In genomic region chr2:219946021-219946420, GRCh38 we compare ENCODE assay signal across 20 cellular contexts.
A peak's percentile ranks its signal among the peaks of the same experiment; 100 is the strongest.
DNase-seq lines count a peak whose midpoint lies in the region; TF ChIP-seq lines count a peak whose summit lies in the region.
"Had no signal": no experiment of that assay in that cellular context is flagged by ENCODE, and none has a peak within 500 bp of the region (broad histone marks: within the 10 kb centered on the region; RNA-seq: fewer than 3 reads in every experiment).

No MANE protein-coding gene starts in this region.

- H3K27ac Mint-ChIP-seq in nephron = peak overlapping the region in 2 of 3 experiments; percentile 22 to 36
- H3K27ac Mint-ChIP-seq: B cell; CD4-positive, alpha-beta T cell; CD8-positive, alpha-beta T cell had no signal

- H4K91ac ChIP-seq in mesenchymal stem cell (ENCODE audit: low read length) = no peak overlapping the region

- H3K36me3 Mint-ChIP-seq in nephron (ENCODE audit: low read depth) = no peaks in the 10 kb centered on the region
- H3K36me3 Mint-ChIP-seq: CD8-positive, alpha-beta T cell had no signal

- TF ChIP-seq POLR2A in thyroid gland (IDR thresholded peaks at IDR 0.05) (no peak), uterus (IDR thresholded peaks at IDR 0.05) (no peak)

- H3K36me3 ChIP-seq in thyroid gland (no peaks in the 10 kb centered on the region), uterus (no peaks in the 10 kb centered on the region), mesenchymal stem cell (ENCODE audit: control insufficient read depth in 1 of 2, insufficient read depth in 2 of 2, low read depth in 1 of 2, low read length in 2 of 2) (no peaks in the 10 kb centered on the region), A673 (ENCODE audit: insufficient read depth, low read length, poor library complexity, severe bottlenecking) (no peaks in the 10 kb centered on the region)
- H3K36me3 ChIP-seq: BLaER1 treated with 17β-estradiol and CSF1 and Interleukin-3, amounts not matched to agents 10 nM and 100 nM had no signal

- TF ChIP-seq CTCF in nephron (IDR thresholded peaks at IDR 0.05; ENCODE audit: unreplicated experiment in 3 of 3) = no peak
- no peak for TF ChIP-seq CTCF in thyroid gland (IDR thresholded peaks at IDR 0.05)
- TF ChIP-seq CTCF in uterus (IDR thresholded peaks at IDR 0.05) = no peak
- no peak for TF ChIP-seq CTCF in A673 (conservative IDR thresholded peaks at IDR 0.05; ENCODE audit: low read depth, low read length)

- H3K4me1 ChIP-seq in thyroid gland (peaks cover 2 to 4% of the 10 kb centered on the region in 2 donors), uterus (no peaks in the 10 kb centered on the region), mesenchymal stem cell (ENCODE audit: control insufficient read depth, insufficient read depth, low read depth, low read length) (peaks cover 3% of the 10 kb centered on the region), A673 (ENCODE audit: insufficient read depth, low read length, poor library complexity, severe bottlenecking) (no peaks in the 10 kb centered on the region)
- H3K4me1 ChIP-seq: BLaER1 treated with 17β-estradiol and CSF1 and Interleukin-3, amounts not matched to agents 10 nM and 100 nM; Caco-2 had no signal

- H3K4me3 ChIP-seq in thyroid gland (replicated peaks in 1 of 3) = no peak overlapping the region
- H3K4me3 ChIP-seq in uterus = no peak overlapping the region
- no peak overlapping the region for H3K4me3 ChIP-seq in mesenchymal stem cell (ENCODE audit: insufficient read depth in 1 of 2, low read depth in 1 of 2, low read length in 2 of 2)
- H3K4me3 ChIP-seq in A673 (ENCODE audit: low read depth, low read length, poor library complexity, severe bottlenecking) = no peak overlapping the region
- H3K4me3 ChIP-seq: BLaER1 treated with 17β-estradiol and CSF1 and Interleukin-3, amounts not matched to agents 10 nM and 100 nM; GM12878 had no signal

- H3K27me3 ChIP-seq in thyroid gland = no peaks in the 10 kb centered on the region
- no peaks in the 10 kb centered on the region for H3K27me3 ChIP-seq in uterus
- H3K27me3 ChIP-seq in mesenchymal stem cell (ENCODE audit: control insufficient read depth in 1 of 2, insufficient read depth in 1 of 2, low read length in 2 of 2) = no peaks in the 10 kb centered on the region
- H3K27me3 ChIP-seq in A673 (replicated peaks; ENCODE audit: insufficient read depth, low read depth, low read length, poor library complexity) = no peaks in the 10 kb centered on the region
- H3K27me3 ChIP-seq: BLaER1 treated with 17β-estradiol and CSF1 and Interleukin-3, amounts not matched to agents 10 nM and 100 nM had no signal

- no peak overlapping the region for H2BK120ac ChIP-seq in mesenchymal stem cell (ENCODE audit: low read depth, low read length)

- no peak overlapping the region for H3K23ac ChIP-seq in mesenchymal stem cell (ENCODE audit: low read length in 2 of 2)

- intact Hi-C loops in thyroid gland (cut with DNase I) (no loop called here), uterus (cut with DNase I; ENCODE audit: low total_unique reads) (no loop called here), A673 (cut with micrococcal nuclease; ENCODE audit: unreplicated experiment) (no loop called here)

- no peak overlapping the region for H3K4ac ChIP-seq in mesenchymal stem cell (ENCODE audit: low read depth in 1 of 2, low read length in 2 of 2)

- H3K27me3 Mint-ChIP-seq in nephron (ENCODE audit: low read depth) = no peaks in the 10 kb centered on the region
- H3K27me3 Mint-ChIP-seq: B cell had no signal

- no peak overlapping the region for H3K14ac ChIP-seq in mesenchymal stem cell (ENCODE audit: low read length in 2 of 2)

- no peak overlapping the region for H2BK5ac ChIP-seq in mesenchymal stem cell (ENCODE audit: low read depth, low read length, poor library complexity, severe bottlenecking)

- no TSS peak for BruUV-seq in A673 (replicated peaks; lab: Mats Ljungman, UMichigan)

- H3K9ac ChIP-seq in mesenchymal stem cell (ENCODE audit: low read length) = no peak overlapping the region
- H3K9ac ChIP-seq: BLaER1 treated with 17β-estradiol and CSF1 and Interleukin-3, amounts not matched to agents 10 nM and 100 nM had no signal

- H3K4me3 Mint-ChIP-seq in nephron = no peak overlapping the region
- H3K4me3 Mint-ChIP-seq: B cell; CD4-positive, alpha-beta T cell; CD8-positive, alpha-beta T cell had no signal

- H4K8ac ChIP-seq in mesenchymal stem cell (ENCODE audit: low read length) = no peak overlapping the region

- DNase-seq in EH (ENCODE audit: low read depth) = peak; percentile 19
- peak; percentile 25 for DNase-seq in M059J (ENCODE audit: low read depth)
- peak; percentile 86 to 88 for DNase-seq in thyroid gland
- no peak for DNase-seq in uterus
- DNase-seq in mesenchymal stem cell = no peak
- no peak for DNase-seq in A673 (ENCODE audit: low spot score)
- DNase-seq: 8988T; AML-193; Caco-2; Calu3; CD4-positive, alpha-beta T cell; CD8-positive, alpha-beta T cell; DMS79 treated with DMSO at 0.1 percent for 48 hours; EL; GDM1 had no signal

- H3K27ac ChIP-seq in thyroid gland (no peak overlapping the region), uterus (no peak overlapping the region), mesenchymal stem cell (ENCODE audit: low read length, poor library complexity, severe bottlenecking) (no peak overlapping the region), A673 (ENCODE audit: low read depth, low read length, poor library complexity, severe bottlenecking) (no peak overlapping the region)
- H3K27ac ChIP-seq: BLaER1 treated with 17β-estradiol and CSF1 and Interleukin-3, amounts not matched to agents 10 nM and 100 nM; C4-2B had no signal

- peaks cover 3% of the 10 kb centered on the region for H3K9me3 Mint-ChIP-seq in nephron
- H3K9me3 Mint-ChIP-seq: CD4-positive, alpha-beta T cell; CD8-positive, alpha-beta T cell had no signal

- H3K79me1 ChIP-seq in mesenchymal stem cell (replicated peaks; ENCODE audit: low read length, poor library complexity, severe bottlenecking) = no peaks in the 10 kb centered on the region

- H3K18ac ChIP-seq in mesenchymal stem cell (ENCODE audit: low read depth in 1 of 2, low read length in 2 of 2) = no peak overlapping the region

- no peak overlapping the region for H3K4me2 ChIP-seq in mesenchymal stem cell (ENCODE audit: low read length, poor library complexity, severe bottlenecking)
- H3K4me2 ChIP-seq: BLaER1 treated with 17β-estradiol and CSF1 and Interleukin-3, amounts not matched to agents 10 nM and 100 nM had no signal

- WGBS in thyroid gland, 2 donors = 4 to 32% methylated on average over 1 of the region's 1 CpG
- no CpG with 5 or more reads among the region's 1 CpG for WGBS in mesenchymal stem cell

- H2AK5ac ChIP-seq in mesenchymal stem cell (ENCODE audit: low read length, severe bottlenecking) = no peak overlapping the region

- POLR2A ChIA-PET in A673 (lab: Charles Lee; ENCODE audit: low non-redundant PET) = no interaction called here

- H3K4me1 Mint-ChIP-seq in nephron = peaks cover 30% of the 10 kb centered on the region
- H3K4me1 Mint-ChIP-seq: B cell had no signal

- H3K9me3 ChIP-seq in thyroid gland (no peaks in the 10 kb centered on the region), uterus (no peaks in the 10 kb centered on the region), mesenchymal stem cell (ENCODE audit: control insufficient read depth, low read length) (no peaks in the 10 kb centered on the region), A673 (ENCODE audit: low read depth, low read length, poor library complexity, severe bottlenecking) (no peaks in the 10 kb centered on the region)
- H3K9me3 ChIP-seq: BLaER1 treated with 17β-estradiol and CSF1 and Interleukin-3, amounts not matched to agents 10 nM and 100 nM; Caco-2 had no signal

- H2BK15ac ChIP-seq in mesenchymal stem cell (ENCODE audit: low read depth, poor library complexity, severe bottlenecking) = no peak overlapping the region

- no peak overlapping the region for H2BK12ac ChIP-seq in mesenchymal stem cell (ENCODE audit: low read length in 2 of 2)

- CTCF ChIA-PET in A673 (lab: Charles Lee) = no interaction called here

- H2AFZ ChIP-seq in mesenchymal stem cell (ENCODE audit: low read depth, low read length) = no peak overlapping the region

Comparison
In these comparisons a context has a peak if more than half of its experiments do, and no peak if none do; other contexts are left out.
1. DNase-seq: peak in EH (single experiment), M059J (single experiment) and thyroid gland (2 of 2); none in uterus (0 of 2), mesenchymal stem cell (single experiment) and A673 (single experiment).